Comparison of ENCODE assay signal across 9 cellular contexts in genomic region chr12:6960291-6961277, GRCh38. TPM values are rescaled to one million over a fixed set of nuclear protein-coding genes. Genes with fewer than 3 reads are reported as not detected.
A peak's percentile ranks its signal among the peaks of the same experiment; 100 is the strongest.
DNase-seq lines count a peak whose midpoint lies in the region; ATAC-seq and TF ChIP-seq lines count a peak whose summit lies in the region.
"Had no signal": no experiment of that assay in that cellular context is flagged by ENCODE, and none has a peak within 500 bp of the region (broad histone marks: within the 10 kb centered on the region; RNA-seq: fewer than 3 reads in every experiment).

No MANE protein-coding gene starts in this region.

- H3K4me3 ChIP-seq in AG09309 (ENCODE audit: control insufficient read depth, low read depth, low read length) (no peak overlapping the region), SJCRH30 (peak overlapping the region; percentile 50), epithelial cell of esophagus (ENCODE audit: low read length) (no peak overlapping the region), rectal smooth muscle tissue (ENCODE audit: low read length) (peak overlapping the region; percentile 5)

- peak overlapping the region; percentile 65 for H3K27ac ChIP-seq in SJCRH30
- H3K27ac ChIP-seq in rectal smooth muscle tissue (ENCODE audit: low read depth, low read length), result peak overlapping the region; percentile 76

- H3K4me1 ChIP-seq in SJCRH30 (peaks cover 11% of the 10 kb centered on the region; the same call in 1 of the 2 replicates), rectal smooth muscle tissue (ENCODE audit: control insufficient read depth, insufficient read depth, low read length) (peaks cover 17% of the 10 kb centered on the region)

- ATAC-seq in HG02973 (IDR thresholded peaks at IDR 0.05; ENCODE audit: unreplicated experiment) (no peak), HG03025 (IDR thresholded peaks at IDR 0.05; ENCODE audit: low FRiP score, unreplicated experiment) (no peak)

- peaks cover 5% of the 10 kb centered on the region; the same call in 1 of the 2 replicates for H3K27me3 ChIP-seq in SJCRH30
- no peaks in the 10 kb centered on the region for H3K27me3 ChIP-seq in rectal smooth muscle tissue (ENCODE audit: control insufficient read depth, insufficient read depth, low read length)

- H3K9ac ChIP-seq in rectal smooth muscle tissue (ENCODE audit: low read length), result peak overlapping the region; percentile 51

- no peaks in the 10 kb centered on the region for H3K9me3 ChIP-seq in SJCRH30 (replicated peaks)

- H3K36me3 ChIP-seq in SJCRH30 (peaks cover 12% of the 10 kb centered on the region), rectal smooth muscle tissue (ENCODE audit: control insufficient read depth, insufficient read depth, low read length) (peaks cover 5% of the 10 kb centered on the region)

- no peak for DNase-seq in AG09309 (ENCODE audit: low read depth)
- peak in 1 of 2 experiments; percentile 44 for DNase-seq in SJCRH30
- no peak for DNase-seq in epithelial cell of esophagus (ENCODE audit: low read depth)
- no peak for DNase-seq in HuH-7 (ENCODE audit: low spot score)

- TF ChIP-seq CTCF in AG09309 (IDR thresholded peaks at IDR 0.05; ENCODE audit: control insufficient read depth, insufficient read depth, low read depth, low read length, missing control alignments), result peak; percentile 29
- TF ChIP-seq CTCF in epithelial cell of esophagus (IDR thresholded peaks at IDR 0.05; ENCODE audit: insufficient read depth, low read depth, low read length, missing control alignments), result peak; percentile 6

- TF ChIP-seq POLR2A in GM19193 (IDR thresholded peaks at IDR 0.05; ENCODE audit: extremely low read depth, insufficient read depth, insufficient read length), result peak; percentile 8

RNA-seq across cellular contexts. Expression of gene PTPN6, which starts 9.4 kb away (rescaled TPM):
- total RNA-seq in SJCRH30 (2014; rRNA removed; shearing (Covaris generic)), result 0.18 and 0.38 TPM in 2 replicates

RNA-seq across cellular contexts. Expression of gene PHB2, which starts 9.9 kb away (rescaled TPM):
- total RNA-seq in SJCRH30 (2014; rRNA removed; shearing (Covaris generic)), result 310 and 322 TPM in 2 replicates

RNA-seq across cellular contexts. Expression of gene EMG1, which starts 10.1 kb away (rescaled TPM):
- 54.9 and 57.7 TPM in 2 replicates for total RNA-seq in SJCRH30 (2014; rRNA removed; shearing (Covaris generic))

RNA-seq across cellular contexts. Expression of gene C12orf57, which starts 16.8 kb away (rescaled TPM):
- 193 and 245 TPM in 2 replicates for total RNA-seq in SJCRH30 (2014; rRNA removed; shearing (Covaris generic))

RNA-seq across cellular contexts. Expression of gene RNU7-1, which starts 17.0 kb away (rescaled TPM):
- total RNA-seq in SJCRH30 (2014; rRNA removed; shearing (Covaris generic)), result not detected in 2 replicates
- total RNA-seq: kidney epithelial cell had no signal

Comparison
In these comparisons a context has a peak if more than half of its experiments do, and no peak if none do; other contexts are left out.
1. H3K4me3 ChIP-seq: peak in SJCRH30 (single experiment) and rectal smooth muscle tissue (single experiment); none in AG09309 (single experiment) and epithelial cell of esophagus (single experiment).